Comparison of ENCODE assay signal across 12 cellular contexts in genomic region chr1:58982259-58982998, GRCh38.
DNase-seq lines count a peak whose midpoint lies in the region; ATAC-seq, FAIRE-seq and TF ChIP-seq lines count a peak whose summit lies in the region.
"Had no signal": no experiment of that assay in that cellular context is flagged by ENCODE, and none has a peak within 500 bp of the region (broad histone marks: within the 10 kb centered on the region; RNA-seq: fewer than 3 reads in every experiment).

No MANE protein-coding gene starts in this region.

- H3K36me3 ChIP-seq in bronchial epithelial cell (ENCODE audit: control insufficient read depth, insufficient read depth, low read length) (no peaks in the 10 kb centered on the region), right lobe of liver (no peaks in the 10 kb centered on the region)
- H3K36me3 ChIP-seq: thoracic aorta had no signal

- no peak for TF ChIP-seq RAD21 in Ishikawa (IDR thresholded peaks at IDR 0.05; ENCODE audit: low read depth)

- peak overlapping the region in 2 of 3 donors; percentile 54 to 75 for H3K27ac ChIP-seq in right lobe of liver
- H3K27ac ChIP-seq: thoracic aorta had no signal

- H3K9me3 ChIP-seq in right lobe of liver: no peaks in the 10 kb centered on the region
- no peaks in the 10 kb centered on the region for H3K9me3 ChIP-seq in T-helper 17 cell (ENCODE audit: control insufficient read depth, low read length, poor library complexity, severe bottlenecking)
- H3K9me3 ChIP-seq: thoracic aorta had no signal

- ATAC-seq in right lobe of liver: peak; percentile 94 to 98 (median 96)
- no peak for ATAC-seq in T-helper 17 cell

- no peak overlapping the region for H3K4me3 Mint-ChIP-seq in T-helper 17 cell
- H3K4me3 Mint-ChIP-seq in activated T-helper 1 cell treated with anti-CD3 and anti-CD28 coated beads, Interleukin-12 subunit alpha, Interleukin-12 subunit beta, Interleukin-2, Interleukin-4 antibody, amounts not matched to agents 30 ng/mL and 10 ng/mL and 1 ng/mL, durations not matched to agents 14 hours and 24 hours and 36 hours: no peak overlapping the region
- H3K4me3 Mint-ChIP-seq: activated naive CD4-positive, alpha-beta T cell treated with anti-CD3 and anti-CD28 coated beads, Interleukin-2, amount 10 ng/mL, durations not matched to agents 7 days and 5 days had no signal

- peaks cover 20% of the 10 kb centered on the region for H3K4me1 Mint-ChIP-seq in T-helper 17 cell
- peaks cover 61% of the 10 kb centered on the region for H3K4me1 Mint-ChIP-seq in activated T-helper 1 cell treated with anti-CD3 and anti-CD28 coated beads, Interleukin-12 subunit alpha, Interleukin-12 subunit beta, Interleukin-2, Interleukin-4 antibody, amounts not matched to agents 30 ng/mL and 10 ng/mL and 1 ng/mL, durations not matched to agents 14 hours and 24 hours and 36 hours (ENCODE audit: low read depth)

- H3K27me3 ChIP-seq in bronchial epithelial cell (ENCODE audit: control insufficient read depth, insufficient read depth, low read length) (no peaks in the 10 kb centered on the region), right lobe of liver (no peaks in the 10 kb centered on the region)

- no peaks in the 10 kb centered on the region for H3K36me3 Mint-ChIP-seq in T-helper 17 cell (ENCODE audit: low read depth)
- H3K36me3 Mint-ChIP-seq in activated T-helper 1 cell treated with anti-CD3 and anti-CD28 coated beads, Interleukin-12 subunit alpha, Interleukin-12 subunit beta, Interleukin-2, Interleukin-4 antibody, amounts not matched to agents 30 ng/mL and 10 ng/mL and 1 ng/mL, durations not matched to agents 14 hours and 24 hours and 36 hours (ENCODE audit: low read depth): peaks cover 4% of the 10 kb centered on the region
- H3K36me3 Mint-ChIP-seq: activated naive CD4-positive, alpha-beta T cell treated with anti-CD3 and anti-CD28 coated beads, Interleukin-2, amount 10 ng/mL, durations not matched to agents 7 days and 5 days had no signal

- H3K4me3 ChIP-seq in bronchial epithelial cell (ENCODE audit: low read depth, low read length): no peak overlapping the region
- H3K4me3 ChIP-seq in right lobe of liver: no peak overlapping the region
- H3K4me3 ChIP-seq: thoracic aorta had no signal

- H3K9me3 Mint-ChIP-seq in activated T-helper 1 cell treated with anti-CD3 and anti-CD28 coated beads, Interleukin-12 subunit alpha, Interleukin-12 subunit beta, Interleukin-2, Interleukin-4 antibody, amounts not matched to agents 30 ng/mL and 10 ng/mL and 1 ng/mL, durations not matched to agents 14 hours and 24 hours and 36 hours: no peaks in the 10 kb centered on the region
- H3K9me3 Mint-ChIP-seq: activated naive CD4-positive, alpha-beta T cell treated with anti-CD3 and anti-CD28 coated beads, Interleukin-2, amount 10 ng/mL, durations not matched to agents 7 days and 5 days had no signal

- TF ChIP-seq EP300 in Ishikawa (IDR thresholded peaks at IDR 0.05; ENCODE audit: borderline replicate concordance): peak; percentile 50; the same call in 1 of the 2 replicates

- no peak for TF ChIP-seq POLR2A in right lobe of liver (IDR thresholded peaks at IDR 0.05)

- FAIRE-seq in bronchial epithelial cell (lab: Jason Lieb, UNC): peak; percentile 43

- no peak for TF ChIP-seq CTCF in bronchial epithelial cell (IDR thresholded peaks at IDR 0.05; ENCODE audit: insufficient read depth, low read length, severe bottlenecking)
- no peak for TF ChIP-seq CTCF in right lobe of liver (IDR thresholded peaks at IDR 0.05)

- intact Hi-C loops in right lobe of liver (cut with DNase I): no loop called here
- intact Hi-C loops in activated T-helper 1 cell treated with anti-CD3 and anti-CD28 coated beads, Interleukin-12 subunit alpha, Interleukin-12 subunit beta, Interleukin-2, Interleukin-4 antibody, amounts not matched to agents 30 ng/mL and 10 ng/mL and 1 ng/mL, durations not matched to agents 14 hours and 24 hours and 36 hours (cut with micrococcal nuclease): no loop called here

- peaks cover 0 to 21% (median under 1%) of the 10 kb centered on the region in 4 donors for H3K4me1 ChIP-seq in right lobe of liver

- DNase-seq in A172 (ENCODE audit: low spot score) (peak; percentile 19), bronchial epithelial cell (ENCODE audit: low read depth) (no peak), right lobe of liver (peak; percentile 75 to 89 (median 88)), D341Med (ENCODE audit: low spot score) (no peak), T-helper 17 cell (no peak), GF-D8 (lab: John Stamatoyannopoulos, UW) (no peak)
- no peak for DNase-seq in activated T-helper 1 cell treated with anti-CD3 and anti-CD28 coated beads, Interleukin-12 subunit alpha, Interleukin-12 subunit beta, Interleukin-2, Interleukin-4 antibody, amounts not matched to agents 30 ng/mL and 10 ng/mL and 1 ng/mL, durations not matched to agents 14 hours and 24 hours and 36 hours (ENCODE audit: low spot score)
- DNase-seq: activated CD4-positive, alpha-beta T cell treated with anti-CD3 and anti-CD28 coated beads for 4 hours; activated naive CD4-positive, alpha-beta T cell treated with anti-CD3 and anti-CD28 coated beads, Interleukin-2, amount 10 ng/mL, durations not matched to agents 7 days and 5 days; effector CD8-positive, alpha-beta T cell had no signal

- peaks cover 9% of the 10 kb centered on the region for H3K27me3 Mint-ChIP-seq in T-helper 17 cell
- no peaks in the 10 kb centered on the region for H3K27me3 Mint-ChIP-seq in activated T-helper 1 cell treated with anti-CD3 and anti-CD28 coated beads, Interleukin-12 subunit alpha, Interleukin-12 subunit beta, Interleukin-2, Interleukin-4 antibody, amounts not matched to agents 30 ng/mL and 10 ng/mL and 1 ng/mL, durations not matched to agents 14 hours and 24 hours and 36 hours (ENCODE audit: insufficient read depth)

- 45% methylated on average over 8 of the region's 8 CpGs for WGBS in right lobe of liver (ENCODE audit: insufficient coverage, low coverage, low lambda C conversion rate, missing lambda C conversion rate)

- H3K27ac Mint-ChIP-seq in T-helper 17 cell: no peak overlapping the region
- no peak overlapping the region for H3K27ac Mint-ChIP-seq in activated T-helper 1 cell treated with anti-CD3 and anti-CD28 coated beads, Interleukin-12 subunit alpha, Interleukin-12 subunit beta, Interleukin-2, Interleukin-4 antibody, amounts not matched to agents 30 ng/mL and 10 ng/mL and 1 ng/mL, durations not matched to agents 14 hours and 24 hours and 36 hours
- H3K27ac Mint-ChIP-seq: activated naive CD4-positive, alpha-beta T cell treated with anti-CD3 and anti-CD28 coated beads, Interleukin-2, amount 10 ng/mL, durations not matched to agents 7 days and 5 days had no signal

TF ChIP-seq in Ishikawa, 13 proteins besides CTCF, POLR2A, EP300 and RAD21:
- TF ChIP-seq MAX (IDR thresholded peaks at IDR 0.05) (no peak), CEBPB (IDR thresholded peaks at IDR 0.05) (0 out of 2 replicates have a peak, but pooled peaks have one; percentile 3), REST (IDR thresholded peaks at IDR 0.05; ENCODE audit: low read depth) (no peak), YY1 (IDR thresholded peaks at IDR 0.05; ENCODE audit: low read depth) (0 out of 2 replicates have a peak, but pooled peaks have one; percentile 35), TCF12 (IDR thresholded peaks at IDR 0.05; ENCODE audit: low read depth) (no peak), TAF1 (IDR thresholded peaks at IDR 0.05; ENCODE audit: low read depth) (no peak), TEAD4 (IDR thresholded peaks at IDR 0.05) (0 out of 2 replicates have a peak, but pooled peaks have one; percentile 23), NFIC (IDR thresholded peaks at IDR 0.05) (peak; percentile 78), CREB1 (IDR thresholded peaks at IDR 0.05; ENCODE audit: low read depth) (no peak)
TF ChIP-seq in Ishikawa: peak in this region for 4.

Comparison
In these comparisons a context has a peak if more than half of its experiments do, and no peak if none do; other contexts are left out.
1. DNase-seq: peak in A172 (single experiment) and right lobe of liver (3 of 3); none in bronchial epithelial cell (single experiment), D341Med (single experiment), T-helper 17 cell (0 of 3), GF-D8 (single experiment) and activated T-helper 1 cell treated with anti-CD3 and anti-CD28 coated beads, Interleukin-12 subunit alpha, Interleukin-12 subunit beta, Interleukin-2, Interleukin-4 antibody, amounts not matched to agents 30 ng/mL and 10 ng/mL and 1 ng/mL, durations not matched to agents 14 hours and 24 hours and 36 hours (single experiment).